Comparison of ENCODE assay signal across 25 cellular contexts in the genomic region with DNA sequence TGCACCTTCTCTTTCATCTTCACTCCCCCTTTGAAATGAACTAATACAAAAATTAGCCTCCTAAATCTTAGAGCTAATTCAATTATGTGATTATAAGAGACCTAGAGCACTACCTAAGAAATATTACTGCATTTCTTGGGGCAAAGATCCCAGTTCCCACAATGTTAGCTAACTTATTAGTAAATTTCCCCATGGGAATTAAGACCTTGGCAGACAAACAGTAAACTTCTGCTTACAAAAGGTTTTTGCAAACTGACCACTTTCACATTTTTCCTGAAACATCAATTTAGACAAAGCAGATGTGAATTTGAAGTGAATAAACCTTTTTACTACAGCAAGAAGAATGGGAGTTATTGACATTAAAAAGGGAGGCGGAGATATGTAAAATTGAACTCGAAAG. TPM values are rescaled to one million over a fixed set of nuclear protein-coding genes. Genes with fewer than 3 reads are reported as not detected.
A peak's percentile ranks its signal among the peaks of the same experiment; 100 is the strongest.
DNase-seq lines count a peak whose midpoint lies in the region; ATAC-seq, FAIRE-seq and TF ChIP-seq lines count a peak whose summit lies in the region.
"Had no signal": no experiment of that assay in that cellular context is flagged by ENCODE, and none has a peak within 500 bp of the region (broad histone marks: within the 10 kb centered on the region; RNA-seq: fewer than 3 reads in every experiment).

No MANE protein-coding gene starts in this region.

- TF ChIP-seq EP300 in A549 (IDR thresholded peaks at IDR 0.05), result no peak

- TF ChIP-seq POLR2A in A549 (IDR thresholded peaks at IDR 0.05; ENCODE audit: low read length) (no peak), endothelial cell of umbilical vein (IDR thresholded peaks at IDR 0.05; ENCODE audit: low read depth, low read length) (no peak)

- intact Hi-C loops in endothelial cell of umbilical vein (cut with micrococcal nuclease), result no loop called here

- peaks cover 0 to 2% of the 10 kb centered on the region in 2 experiments for H3K27me3 ChIP-seq in endothelial cell of umbilical vein (ENCODE audit: control insufficient read depth in 2 of 2, insufficient read depth in 2 of 2, low read length in 2 of 2)
- H3K27me3 ChIP-seq: BE2C; BLaER1 treated with 17β-estradiol and CSF1 and Interleukin-3, amounts not matched to agents 10 nM and 100 nM had no signal

- H3K79me2 ChIP-seq in endothelial cell of umbilical vein (ENCODE audit: control insufficient read depth, insufficient read depth, low read length), result no peaks in the 10 kb centered on the region

- no peaks in the 10 kb centered on the region for H3K36me3 ChIP-seq in endothelial cell of umbilical vein (ENCODE audit: control insufficient read depth in 2 of 2, extremely low read depth in 1 of 2, insufficient read depth in 2 of 2, low read length in 2 of 2)
- H3K36me3 ChIP-seq: BE2C; BLaER1 treated with 17β-estradiol and CSF1 and Interleukin-3, amounts not matched to agents 10 nM and 100 nM had no signal

- WGBS in A549 (ENCODE audit: missing lambda C conversion rate), result 56% methylated on average over 2 of the region's 2 CpGs

- H4K20me1 ChIP-seq in endothelial cell of umbilical vein (replicated peaks; ENCODE audit: control insufficient read depth, extremely low read depth, insufficient read depth, low read length), result no peaks in the 10 kb centered on the region
- H4K20me1 ChIP-seq: BLaER1 treated with 17β-estradiol and CSF1 and Interleukin-3, amounts not matched to agents 10 nM and 100 nM had no signal

- H3K9me3 ChIP-seq in A549, result no peaks in the 10 kb centered on the region
- no peaks in the 10 kb centered on the region for H3K9me3 ChIP-seq in endothelial cell of umbilical vein (replicated peaks; ENCODE audit: control insufficient read depth, insufficient read depth, low read length)
- H3K9me3 ChIP-seq: BE2C; BLaER1 treated with 17β-estradiol and CSF1 and Interleukin-3, amounts not matched to agents 10 nM and 100 nM had no signal

- FAIRE-seq in A549 (lab: Jason Lieb, UNC), result no peak
- peak; percentile 42 for FAIRE-seq in endothelial cell of umbilical vein (lab: Jason Lieb, UNC)
- FAIRE-seq: A204.1, GM12891 had no signal

- peak overlapping the region; percentile 75 for H3K4me2 ChIP-seq in A549
- no peak overlapping the region for H3K4me2 ChIP-seq in endothelial cell of umbilical vein (ENCODE audit: insufficient read depth, low read length)
- H3K4me2 ChIP-seq: BLaER1 treated with 17β-estradiol and CSF1 and Interleukin-3, amounts not matched to agents 10 nM and 100 nM had no signal

- POLR2A ChIA-PET in A549 (lab: Yijun Ruan, JAX), result no interaction called here
- POLR2A ChIA-PET in endothelial cell of umbilical vein (lab: Charles Lee), result no interaction called here

- H3K9me1 ChIP-seq in endothelial cell of umbilical vein (replicated peaks; ENCODE audit: control insufficient read depth, extremely low read depth, insufficient read depth, low read length), result no peaks in the 10 kb centered on the region

- H3K27ac ChIP-seq in A549 (peak overlapping the region; percentile 40 to 76; a peak in 4 of 6 replicates), endothelial cell of umbilical vein (ENCODE audit: insufficient read depth, low read depth, low read length) (no peak overlapping the region)
- H3K27ac ChIP-seq: 22Rv1; BLaER1 treated with 17β-estradiol and CSF1 and Interleukin-3, amounts not matched to agents 10 nM and 100 nM; GM23248 had no signal

- H3K4me3 ChIP-seq in A549, result peak overlapping the region; percentile 39; the same call in 1 of the 3 replicates
- H3K4me3 ChIP-seq in endothelial cell of umbilical vein (replicated peaks in 1 of 3; ENCODE audit: insufficient read depth in 1 of 3, low read depth in 1 of 3, low read length in 3 of 3), result no peak overlapping the region
- H3K4me3 ChIP-seq in fibroblast of mammary gland (ENCODE audit: control insufficient read depth, low read depth, low read length), result no peak overlapping the region
- H3K4me3 ChIP-seq: BLaER1 treated with 17β-estradiol and CSF1 and Interleukin-3, amounts not matched to agents 10 nM and 100 nM; GM23248 had no signal

- CTCF ChIA-PET in A549 (lab: Yijun Ruan, JAX) (no interaction called here), endothelial cell of umbilical vein (lab: Charles Lee) (interaction anchor here (2.0 kb wide), 1 partner anchor 15 kb away, joined by 4 read pairs; no protein-coding TSS in a partner anchor)

- no peak for ATAC-seq in A549
- ATAC-seq in GM19452 (IDR thresholded peaks at IDR 0.05; ENCODE audit: unreplicated experiment), result no peak
- ATAC-seq in HG02759 (IDR thresholded peaks at IDR 0.05; ENCODE audit: unreplicated experiment), result no peak
- ATAC-seq: HCT116 had no signal

- DNase-seq in A549 (ENCODE audit: low read depth in 1 of 2, low spot score in 1 of 2) (no peak), NCI-H82 (lab: John Stamatoyannopoulos, UW) (peak; percentile 32), endothelial cell of umbilical vein (ENCODE audit: low read depth, low spot score) (no peak), fibroblast of mammary gland (ENCODE audit: low read depth) (peak; percentile 2), NCI-H2081 (lab: John Stamatoyannopoulos, UW) (no peak), kidney glomerular epithelial cell (lab: John Stamatoyannopoulos, UW) (no peak)
- DNase-seq: AML-193; BE2C; Calu3; CD4-positive, alpha-beta memory T cell; COR-L47; DMS53; DMS79 treated with DMSO at 0.1 percent for 48 hours; GF-D8; GM23248; H9 had no signal

- H3K9ac ChIP-seq in endothelial cell of umbilical vein (replicated peaks; ENCODE audit: extremely low read depth, insufficient read depth, low read length), result no peak overlapping the region
- H3K9ac ChIP-seq: BLaER1 treated with 17β-estradiol and CSF1 and Interleukin-3, amounts not matched to agents 10 nM and 100 nM; GM23248 had no signal

- TF ChIP-seq CTCF in A549 (IDR thresholded peaks at IDR 0.05), result no peak
- no peak for TF ChIP-seq CTCF in endothelial cell of umbilical vein (IDR thresholded peaks at IDR 0.05; ENCODE audit: extremely low read depth in 1 of 2, insufficient read depth in 1 of 2, low read depth in 1 of 2, low read length in 2 of 2)
- no peak for TF ChIP-seq CTCF in fibroblast of mammary gland (conservative IDR thresholded peaks at IDR 0.05; ENCODE audit: control insufficient read depth, insufficient read depth, low read depth, low read length)

- no peak overlapping the region for H2AFZ ChIP-seq in endothelial cell of umbilical vein (ENCODE audit: low read depth, low read length)
- H2AFZ ChIP-seq: GM23248 had no signal

- H3K4me1 ChIP-seq in A549 (peaks cover 19% of the 10 kb centered on the region; the same call in 2 of the 3 replicates), endothelial cell of umbilical vein (ENCODE audit: control insufficient read depth, extremely low read depth, insufficient read depth, low read length) (no peaks in the 10 kb centered on the region)
- H3K4me1 ChIP-seq: BE2C; BLaER1 treated with 17β-estradiol and CSF1 and Interleukin-3, amounts not matched to agents 10 nM and 100 nM had no signal

- dilution Hi-C loops in endothelial cell of umbilical vein (cut with MboI; ENCODE audit: extremely low pct_ligation_motif_present, low sequenced_read_pairs), result no loop called here

- no peak for TF ChIP-seq RAD21 in A549 (conservative IDR thresholded peaks at IDR 0.05 in 1 of 2, IDR thresholded peaks at IDR 0.05 in 1 of 2)

- no TSS peak for BruUV-seq in endothelial cell of umbilical vein (replicated peaks; lab: Mats Ljungman, UMichigan)

TF ChIP-seq in A549, 52 proteins besides CTCF, POLR2A, EP300 and RAD21 (continues in another document):
- TF ChIP-seq NR3C1 (IDR thresholded peaks at IDR 0.05) (no peak), HOXA7 (CRISPR knock-in tag; IDR thresholded peaks at IDR 0.05) (no peak), EHMT2 (IDR thresholded peaks at IDR 0.05; ENCODE audit: low read depth) (no peak)
- TF ChIP-seq, protein P1, sequence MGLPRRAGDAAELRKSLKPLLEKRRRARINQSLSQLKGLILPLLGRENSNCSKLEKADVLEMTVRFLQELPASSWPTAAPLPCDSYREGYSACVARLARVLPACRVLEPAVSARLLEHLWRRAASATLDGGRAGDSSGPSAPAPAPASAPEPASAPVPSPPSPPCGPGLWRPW (IDR thresholded peaks at IDR 0.05), result no peak

TF ChIP-seq in endothelial cell of umbilical vein, 7 proteins besides CTCF, POLR2A, EP300 and RAD21:
- TF ChIP-seq MYC (IDR thresholded peaks at IDR 0.05; ENCODE audit: low read depth, low read length), result no peak
- TF ChIP-seq FOS (IDR thresholded peaks at IDR 0.05; ENCODE audit: borderline replicate concordance, insufficient read depth, low read length), result no peak
- no peak for TF ChIP-seq JUN (IDR thresholded peaks at IDR 0.05; ENCODE audit: borderline replicate concordance, insufficient read depth, insufficient read length, low read depth)
- TF ChIP-seq GATA2 (IDR thresholded peaks at IDR 0.05; ENCODE audit: insufficient read depth, insufficient read length, low read depth, low read length), result no peak
- no peak for TF ChIP-seq POLR2AphosphoS5 (IDR thresholded peaks at IDR 0.05; ENCODE audit: insufficient read depth, low read depth, low read length)
- TF ChIP-seq, protein P2, sequence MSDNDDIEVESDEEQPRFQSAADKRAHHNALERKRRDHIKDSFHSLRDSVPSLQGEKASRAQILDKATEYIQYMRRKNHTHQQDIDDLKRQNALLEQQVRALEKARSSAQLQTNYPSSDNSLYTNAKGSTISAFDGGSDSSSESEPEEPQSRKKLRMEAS (IDR thresholded peaks at IDR 0.05; ENCODE audit: insufficient read depth, insufficient read length), result no peak
- no peak for TF ChIP-seq EZH2 (IDR thresholded peaks at IDR 0.05; ENCODE audit: borderline replicate concordance, low read depth, low read length, severe bottlenecking)

RNA-seq across cellular contexts. Expression of gene LHX8, which starts 34.6 kb away (rescaled TPM):
- polyA plus RNA-seq in A549 (2011; rRNA removed) (7.6 and 9.5 TPM in 2 replicates), A549 (2017; fragmentation: RNase III; extraction: RNeasy Plus Mini Kit Qiagen cat#74134 plus additional on column Dnase treatment) (1.8 to 3.3 TPM (median 3.0 TPM) in 3 replicates), endothelial cell of umbilical vein (not detected in 2 replicates)
- 2.4 and 2.6 TPM in 2 replicates for polyA plus RNA-seq in A549 (2012; cell fraction: cytosol; rRNA removed)
- 2.2 and 3.5 TPM in 2 replicates for polyA plus RNA-seq in A549 (2012; cell fraction: nucleus; rRNA removed)
- polyA minus RNA-seq in A549 (2011; rRNA and poly(A)+ RNA removed), result 4.0 and 4.9 TPM in 2 replicates
- not detected in 2 replicates for total RNA-seq in endothelial cell of umbilical vein
- not detected in 2 replicates for polyA plus RNA-seq in endothelial cell of umbilical vein (2011; cell fraction: cytosol; rRNA removed)
- not detected in 2 replicates for polyA plus RNA-seq in endothelial cell of umbilical vein (2011; cell fraction: nucleus; rRNA removed)
- polyA plus RNA-seq in endothelial cell of umbilical vein (2012), result not detected in 2 replicates
- not detected in 2 replicates for polyA minus RNA-seq in endothelial cell of umbilical vein
- not detected for polyA minus RNA-seq in endothelial cell of umbilical vein (2011; cell fraction: cytosol; rRNA and poly(A)+ RNA removed)
- not detected in 2 replicates for polyA minus RNA-seq in endothelial cell of umbilical vein (2011; cell fraction: nucleus; rRNA and poly(A)+ RNA removed)
- total RNA-seq: Calu3; CD4-positive, alpha-beta memory T cell; G401; GM23248; H9 had no signal
- polyA plus RNA-seq: CD14-positive monocyte; CD4-positive, alpha-beta memory T cell; GM23248 had no signal

Comparison
In these comparisons a context has a peak if more than half of its experiments do, and no peak if none do; other contexts are left out.
1. DNase-seq: peak in NCI-H82 (single experiment) and fibroblast of mammary gland (single experiment); none in A549 (0 of 2), endothelial cell of umbilical vein (single experiment), NCI-H2081 (0 of 2) and kidney glomerular epithelial cell (single experiment).